In the genomic region with DNA sequence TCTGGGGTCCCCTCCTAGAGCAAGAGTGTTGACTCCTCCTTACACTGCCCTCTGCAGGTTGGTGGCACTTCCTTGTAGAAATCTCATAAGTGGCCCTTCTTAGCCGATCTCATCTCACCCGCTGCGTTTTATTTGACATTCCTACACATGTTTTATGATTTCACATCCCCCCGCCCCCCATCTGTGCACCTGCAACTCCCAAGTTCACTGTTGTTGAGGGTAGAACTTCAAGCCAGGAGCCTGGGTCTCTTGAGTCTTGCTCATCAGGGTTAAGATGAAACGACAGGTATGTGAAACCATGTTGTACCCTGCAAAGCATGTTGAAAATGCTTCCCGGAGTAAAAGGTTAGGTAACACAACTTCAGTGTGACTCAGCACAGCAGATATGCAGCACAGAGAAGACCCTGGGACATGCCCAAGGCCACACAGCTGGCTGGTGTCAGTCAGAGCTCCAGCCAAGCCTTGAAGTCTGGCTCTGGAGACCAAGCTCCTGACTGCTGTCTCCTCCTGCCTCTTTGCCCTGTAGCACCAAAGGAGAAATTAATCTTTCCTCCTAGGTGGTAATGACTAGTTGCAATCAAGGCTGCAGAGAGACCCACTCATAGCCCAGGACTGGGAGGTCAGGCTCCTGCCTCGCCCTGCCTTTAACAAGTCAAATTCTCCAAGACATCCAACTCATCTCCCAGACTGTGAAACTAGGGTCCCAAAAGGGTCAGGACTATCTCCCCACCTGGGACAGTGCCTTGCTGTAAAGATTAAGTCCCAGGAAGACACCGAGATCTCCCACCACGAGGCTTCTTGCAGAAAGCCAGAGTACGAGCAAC, we compare ENCODE assay signal across 1 cellular context.
TF ChIP-seq lines count a peak whose summit lies in the region.

No MANE protein-coding gene starts in this region.

TF ChIP-seq in WTC11, 78 proteins besides CTCF, POLR2A, EP300 and RAD21 (continued from another document):
- TF ChIP-seq, protein P1, sequence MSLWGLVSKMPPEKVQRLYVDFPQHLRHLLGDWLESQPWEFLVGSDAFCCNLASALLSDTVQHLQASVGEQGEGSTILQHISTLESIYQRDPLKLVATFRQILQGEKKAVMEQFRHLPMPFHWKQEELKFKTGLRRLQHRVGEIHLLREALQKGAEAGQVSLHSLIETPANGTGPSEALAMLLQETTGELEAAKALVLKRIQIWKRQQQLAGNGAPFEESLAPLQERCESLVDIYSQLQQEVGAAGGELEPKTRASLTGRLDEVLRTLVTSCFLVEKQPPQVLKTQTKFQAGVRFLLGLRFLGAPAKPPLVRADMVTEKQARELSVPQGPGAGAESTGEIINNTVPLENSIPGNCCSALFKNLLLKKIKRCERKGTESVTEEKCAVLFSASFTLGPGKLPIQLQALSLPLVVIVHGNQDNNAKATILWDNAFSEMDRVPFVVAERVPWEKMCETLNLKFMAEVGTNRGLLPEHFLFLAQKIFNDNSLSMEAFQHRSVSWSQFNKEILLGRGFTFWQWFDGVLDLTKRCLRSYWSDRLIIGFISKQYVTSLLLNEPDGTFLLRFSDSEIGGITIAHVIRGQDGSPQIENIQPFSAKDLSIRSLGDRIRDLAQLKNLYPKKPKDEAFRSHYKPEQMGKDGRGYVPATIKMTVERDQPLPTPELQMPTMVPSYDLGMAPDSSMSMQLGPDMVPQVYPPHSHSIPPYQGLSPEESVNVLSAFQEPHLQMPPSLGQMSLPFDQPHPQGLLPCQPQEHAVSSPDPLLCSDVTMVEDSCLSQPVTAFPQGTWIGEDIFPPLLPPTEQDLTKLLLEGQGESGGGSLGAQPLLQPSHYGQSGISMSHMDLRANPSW (CRISPR knock-in tag; conservative IDR thresholded peaks at IDR 0.05; ENCODE audit: low read depth), result no peak
- no peak for TF ChIP-seq NFYB (CRISPR knock-in tag; conservative IDR thresholded peaks at IDR 0.05; ENCODE audit: low read depth)
